ENCODE assay signal across 19 cellular contexts in genomic region chr4:6935961-6936360, GRCh38. TPM values are rescaled to one million over a fixed set of nuclear protein-coding genes. Genes with fewer than 3 reads are reported as not detected.
DNase-seq lines count a peak whose midpoint lies in the region; ATAC-seq and TF ChIP-seq lines count a peak whose summit lies in the region.
"Had no signal": no experiment of that assay in that cellular context is flagged by ENCODE, and none has a peak within 500 bp of the region (broad histone marks: within the 10 kb centered on the region; RNA-seq: fewer than 3 reads in every experiment).

No MANE protein-coding gene starts in this region.

- no peak overlapping the region for H3K4me3 Mint-ChIP-seq in CD4-positive, CD25-positive, alpha-beta regulatory T cell
- H3K4me3 Mint-ChIP-seq in mesothelial cell of epicardium, result no peak overlapping the region

- DNase-seq in CD4-positive, CD25-positive, alpha-beta regulatory T cell, result no peak
- peak; percentile 54 for DNase-seq in HuH-7 (ENCODE audit: low spot score)
- no peak for DNase-seq in hepatocyte (ENCODE audit: low spot score)
- no peak for DNase-seq in mesothelial cell of epicardium (ENCODE audit: low spot score in 2 of 2, unreplicated experiment in 2 of 2)
- DNase-seq in 8988T, result no peak
- DNase-seq in WERI-Rb-1, result no peak
- DNase-seq: ACHN, DMS53, EL, GOT3, NCI-H1436 treated with DMSO at 0.1 percent for 48 hours, NCI-H2081 treated with DMSO at 0.1 percent for 48 hours, NCI-H510A, NCI-H774, SW 1271 had no signal

- no peaks in the 10 kb centered on the region for H3K27me3 Mint-ChIP-seq in CD4-positive, CD25-positive, alpha-beta regulatory T cell
- no peaks in the 10 kb centered on the region for H3K27me3 Mint-ChIP-seq in mesothelial cell of epicardium (ENCODE audit: low read depth)

- no peaks in the 10 kb centered on the region for H4K20me1 ChIP-seq in hepatocyte (ENCODE audit: insufficient read depth, poor library complexity, severe bottlenecking)

- no peak overlapping the region for H3K4me3 ChIP-seq in CD4-positive, CD25-positive, alpha-beta regulatory T cell (ENCODE audit: low read depth, low read length)
- no peak overlapping the region for H3K4me3 ChIP-seq in hepatocyte
- H3K4me3 ChIP-seq in WERI-Rb-1 (ENCODE audit: low read depth, low read length), result no peak overlapping the region

- H3K27ac ChIP-seq in CD4-positive, CD25-positive, alpha-beta regulatory T cell (ENCODE audit: insufficient read depth, low read length, poor library complexity, severe bottlenecking), result no peak overlapping the region
- H3K27ac ChIP-seq in hepatocyte (peak overlapping the region; percentile 72), WERI-Rb-1 (no peak overlapping the region)

- no peaks in the 10 kb centered on the region for H3K27me3 ChIP-seq in CD4-positive, CD25-positive, alpha-beta regulatory T cell (ENCODE audit: control insufficient read depth, insufficient read depth, low read length)
- H3K27me3 ChIP-seq in hepatocyte, result no peaks in the 10 kb centered on the region
- no peaks in the 10 kb centered on the region for H3K27me3 ChIP-seq in WERI-Rb-1 (ENCODE audit: insufficient read depth, low read depth, severe bottlenecking)

- no peaks in the 10 kb centered on the region for H3K9me3 ChIP-seq in CD4-positive, CD25-positive, alpha-beta regulatory T cell (ENCODE audit: control insufficient read depth in 2 of 2, low read length in 2 of 2)
- H3K9me3 ChIP-seq in hepatocyte (ENCODE audit: low read depth) (no peaks in the 10 kb centered on the region), WERI-Rb-1 (ENCODE audit: severe bottlenecking) (no peaks in the 10 kb centered on the region)

- TF ChIP-seq CTCF in hepatocyte (IDR thresholded peaks at IDR 0.05; ENCODE audit: poor library complexity), result no peak
- TF ChIP-seq CTCF in mesothelial cell of epicardium (IDR thresholded peaks at IDR 0.05; ENCODE audit: unreplicated experiment), result no peak
- no peak for TF ChIP-seq CTCF in WERI-Rb-1 (IDR thresholded peaks at IDR 0.05; ENCODE audit: low read depth, low read length)

- peak overlapping the region; percentile 12 to 89 (median 63) for H3K27ac Mint-ChIP-seq in CD4-positive, CD25-positive, alpha-beta regulatory T cell
- H3K27ac Mint-ChIP-seq in mesothelial cell of epicardium, result peak overlapping the region; percentile 68

- no peak for ATAC-seq in CD4-positive, CD25-positive, alpha-beta regulatory T cell (ENCODE audit: low read depth in 2 of 2)
- no peak for ATAC-seq in HG02973 (IDR thresholded peaks at IDR 0.05; ENCODE audit: unreplicated experiment)
- no peak for ATAC-seq in activated CD4-positive, CD25-positive, alpha-beta regulatory T cell treated with anti-CD3 and anti-CD28 coated beads, Interleukin-2, amount 50 U/mL, for 24 hours
- ATAC-seq: HCT116, Right ventricle myocardium inferior had no signal

- H3K36me3 ChIP-seq in CD4-positive, CD25-positive, alpha-beta regulatory T cell (ENCODE audit: control insufficient read depth, insufficient read depth, low read length), result peaks cover 17% of the 10 kb centered on the region
- H3K36me3 ChIP-seq in hepatocyte (replicated peaks; ENCODE audit: insufficient read depth, low read depth) (no peaks in the 10 kb centered on the region), WERI-Rb-1 (peaks cover 1% of the 10 kb centered on the region; the same call in 1 of the 2 replicates)

- peaks cover 22 to 77% (median 49%) of the 10 kb centered on the region in 4 donors for H3K4me1 Mint-ChIP-seq in CD4-positive, CD25-positive, alpha-beta regulatory T cell
- peaks cover 22% of the 10 kb centered on the region for H3K4me1 Mint-ChIP-seq in mesothelial cell of epicardium

- peak overlapping the region; percentile 5 for H3K4me2 ChIP-seq in hepatocyte

- 54% methylated on average over 4 of the region's 4 CpGs for WGBS in hepatocyte (ENCODE audit: low lambda C conversion rate, missing lambda C conversion rate)

- no peak overlapping the region for H2AFZ ChIP-seq in hepatocyte

- H3K9me3 Mint-ChIP-seq in CD4-positive, CD25-positive, alpha-beta regulatory T cell, result no peaks in the 10 kb centered on the region
- H3K9me3 Mint-ChIP-seq in mesothelial cell of epicardium, result no peaks in the 10 kb centered on the region

- H3K79me2 ChIP-seq in hepatocyte, result peaks cover 95% of the 10 kb centered on the region

- peaks cover 32% of the 10 kb centered on the region for H3K4me1 ChIP-seq in CD4-positive, CD25-positive, alpha-beta regulatory T cell (ENCODE audit: control insufficient read depth, insufficient read depth, low read length, poor library complexity, severe bottlenecking)
- peaks cover 28% of the 10 kb centered on the region for H3K4me1 ChIP-seq in hepatocyte (ENCODE audit: insufficient read depth)

- no peaks in the 10 kb centered on the region for H3K9me2 ChIP-seq in hepatocyte (replicated peaks; ENCODE audit: insufficient read depth)

- peaks cover 36% of the 10 kb centered on the region for H3K36me3 Mint-ChIP-seq in CD4-positive, CD25-positive, alpha-beta regulatory T cell
- peaks cover 17% of the 10 kb centered on the region for H3K36me3 Mint-ChIP-seq in mesothelial cell of epicardium

RNA-seq across cellular contexts. Expression of gene TBC1D14, which starts 26.3 kb away (rescaled TPM):
- 67.7 TPM for total RNA-seq in CD4-positive, CD25-positive, alpha-beta regulatory T cell
- polyA plus RNA-seq in CD4-positive, CD25-positive, alpha-beta regulatory T cell, result 10 to 100 TPM; 46.6 to 63.0 (median 52.0) TPM
- total RNA-seq in hepatocyte, result 46.1 and 50.8 TPM in 2 replicates
- polyA plus RNA-seq in hepatocyte, result 26.5 and 33.6 TPM in 2 replicates
- 54.5 to 58.2 TPM (median 56.3 TPM) in 3 replicates for total RNA-seq in mesothelial cell of epicardium
